1 cellular context compared by ENCODE assay signal in genomic region chr17:43384476-43384862, GRCh38.
A peak's percentile ranks its signal among the peaks of the same experiment; 100 is the strongest.
TF ChIP-seq lines count a peak whose summit lies in the region.

No MANE protein-coding gene starts in this region.

TF ChIP-seq in HepG2, 621 proteins besides CTCF, POLR2A, EP300 and RAD21 (continued from another document and continues in another):
- peak; percentile 98 for TF ChIP-seq HDAC2 (CRISPR knock-in tag; IDR thresholded peaks at IDR 0.05)
- TF ChIP-seq HNF1B (CRISPR knock-in tag; IDR thresholded peaks at IDR 0.05) = peak; percentile 92
- TF ChIP-seq ZFY (CRISPR knock-in tag; IDR thresholded peaks at IDR 0.05) = no peak
- no peak for TF ChIP-seq SALL2 (CRISPR knock-in tag; IDR thresholded peaks at IDR 0.05)
- peak; percentile 78 for TF ChIP-seq POLR2G (IDR thresholded peaks at IDR 0.05; ENCODE audit: low read depth, low read length)
- TF ChIP-seq ZNF180 (CRISPR knock-in tag; IDR thresholded peaks at IDR 0.05; ENCODE audit: borderline replicate concordance, low read depth) = no peak
- no peak for TF ChIP-seq ZNF660 (CRISPR knock-in tag; IDR thresholded peaks at IDR 0.05; ENCODE audit: borderline replicate concordance, low read depth)
- no peak for TF ChIP-seq ISX (CRISPR knock-in tag; conservative IDR thresholded peaks at IDR 0.05)
- 0 out of 2 replicates have a peak, but pooled peaks have one; percentile 19 for TF ChIP-seq MYNN (CRISPR knock-in tag; IDR thresholded peaks at IDR 0.05; ENCODE audit: low read depth)
- no peak for TF ChIP-seq MAFK (conservative IDR thresholded peaks at IDR 0.05 in 1 of 2, IDR thresholded peaks at IDR 0.05 in 1 of 2; ENCODE audit: low read length in 2 of 2)
- TF ChIP-seq FOSL1 (CRISPR knock-in tag; IDR thresholded peaks at IDR 0.05; ENCODE audit: borderline replicate concordance) = no peak
- TF ChIP-seq ZNF484 (CRISPR knock-in tag; IDR thresholded peaks at IDR 0.05; ENCODE audit: borderline replicate concordance, low read depth) = no peak
- TF ChIP-seq STAT5B (CRISPR knock-in tag; IDR thresholded peaks at IDR 0.05) = 0 out of 2 replicates have a peak, but pooled peaks have one; percentile 62
- TF ChIP-seq TAF15 (IDR thresholded peaks at IDR 0.05; ENCODE audit: low read depth, low read length, poor library complexity, severe bottlenecking) = no peak
- TF ChIP-seq BRCA1 (CRISPR knock-in tag; IDR thresholded peaks at IDR 0.05) = no peak
- TF ChIP-seq NR2C2 (CRISPR knock-in tag; IDR thresholded peaks at IDR 0.05; ENCODE audit: borderline replicate concordance) = peak; percentile 48; the same call in 1 of the 2 replicates
- no peak; the same call in 1 of the 2 replicates for TF ChIP-seq SNAPC5 (CRISPR knock-in tag; IDR thresholded peaks at IDR 0.05; ENCODE audit: borderline replicate concordance)
- no peak for TF ChIP-seq ZNF282 (IDR thresholded peaks at IDR 0.05; ENCODE audit: partially characterized antibody)
- no peak for TF ChIP-seq CREB1 (IDR thresholded peaks at IDR 0.05)
- peak; percentile 64; the same call in 1 of the 2 replicates for TF ChIP-seq CREB1 (CRISPR knock-in tag; IDR thresholded peaks at IDR 0.05)
- TF ChIP-seq SOX5 (CRISPR knock-in tag; IDR thresholded peaks at IDR 0.05; ENCODE audit: borderline replicate concordance) = peak; percentile 76
- TF ChIP-seq ZBTB20 (CRISPR knock-in tag; IDR thresholded peaks at IDR 0.05; ENCODE audit: borderline replicate concordance, low read depth) = peak; percentile 81; the same call in 1 of the 2 replicates
- no peak for TF ChIP-seq ZNF234 (CRISPR knock-in tag; conservative IDR thresholded peaks at IDR 0.05)
- TF ChIP-seq NONO (IDR thresholded peaks at IDR 0.05) = no peak
- peak; percentile 88 for TF ChIP-seq NONO (CRISPR knock-in tag; conservative IDR thresholded peaks at IDR 0.05)
- peak; percentile 74; the same call in 1 of the 2 replicates for TF ChIP-seq ZNF335 (CRISPR knock-in tag; IDR thresholded peaks at IDR 0.05)
- peak; percentile 93 for TF ChIP-seq ZBTB38 (CRISPR knock-in tag; IDR thresholded peaks at IDR 0.05)
- TF ChIP-seq ZNF124 (CRISPR knock-in tag; IDR thresholded peaks at IDR 0.05) = no peak; the same call in 1 of the 2 replicates
- TF ChIP-seq ZKSCAN8 (CRISPR knock-in tag; IDR thresholded peaks at IDR 0.05; ENCODE audit: borderline replicate concordance) = peak; percentile 68; the same call in 1 of the 2 replicates
- no peak for TF ChIP-seq PLSCR1 (CRISPR knock-in tag; IDR thresholded peaks at IDR 0.05; ENCODE audit: borderline replicate concordance)
- TF ChIP-seq SSRP1 (CRISPR knock-in tag; IDR thresholded peaks at IDR 0.05) = no peak
- no peak for TF ChIP-seq MAFF (IDR thresholded peaks at IDR 0.05; ENCODE audit: low read depth, low read length)
- TF ChIP-seq ZNF576 (CRISPR knock-in tag; IDR thresholded peaks at IDR 0.05) = no peak
- peak; percentile 61 for TF ChIP-seq ASH2L (IDR thresholded peaks at IDR 0.05; ENCODE audit: insufficient read length, low read depth, low read length)
- peak; percentile 29; the same call in 1 of the 2 replicates for TF ChIP-seq GATAD1 (CRISPR knock-in tag; IDR thresholded peaks at IDR 0.05)
- no peak for TF ChIP-seq EED (CRISPR knock-in tag; IDR thresholded peaks at IDR 0.05)
- TF ChIP-seq MYC (CRISPR knock-in tag; IDR thresholded peaks at IDR 0.05; ENCODE audit: borderline replicate concordance) = peak; percentile 94
- TF ChIP-seq ZNF207 (IDR thresholded peaks at IDR 0.05; ENCODE audit: borderline replicate concordance) = no peak
- TF ChIP-seq ZNF468 (CRISPR knock-in tag; IDR thresholded peaks at IDR 0.05) = no peak
- TF ChIP-seq ZNF34 (CRISPR knock-in tag; IDR thresholded peaks at IDR 0.05; ENCODE audit: borderline replicate concordance) = no peak
- no peak for TF ChIP-seq AGO1 (IDR thresholded peaks at IDR 0.05; ENCODE audit: low read depth, low read length, poor library complexity, severe bottlenecking)
- TF ChIP-seq HNRNPH1 (optimal IDR thresholded peaks at IDR 0.05; ENCODE audit: low read depth, low read length) = peak; percentile 38
- TF ChIP-seq ZNF615 (CRISPR knock-in tag; IDR thresholded peaks at IDR 0.05; ENCODE audit: borderline replicate concordance) = no peak
- TF ChIP-seq PTBP1 (IDR thresholded peaks at IDR 0.05; ENCODE audit: low read depth, low read length, poor library complexity, severe bottlenecking) = no peak
- TF ChIP-seq PBX3 (CRISPR knock-in tag; IDR thresholded peaks at IDR 0.05; ENCODE audit: borderline replicate concordance) = no peak
- peak; percentile 97 for TF ChIP-seq SNAPC2 (CRISPR knock-in tag; IDR thresholded peaks at IDR 0.05)
- no peak for TF ChIP-seq CC2D1A (CRISPR knock-in tag; IDR thresholded peaks at IDR 0.05)
- TF ChIP-seq ELK4 (CRISPR knock-in tag; IDR thresholded peaks at IDR 0.05; ENCODE audit: borderline replicate concordance) = no peak
- TF ChIP-seq BORCS8-MEF2B (CRISPR knock-in tag; IDR thresholded peaks at IDR 0.05) = peak; percentile 75; the same call in 1 of the 2 replicates
- 0 out of 2 replicates have a peak, but pooled peaks have one; percentile 70 for TF ChIP-seq ZNF264 (CRISPR knock-in tag; IDR thresholded peaks at IDR 0.05)
- TF ChIP-seq E2F5 (CRISPR knock-in tag; conservative IDR thresholded peaks at IDR 0.05) = no peak
- no peak for TF ChIP-seq ZNF530 (CRISPR knock-in tag; IDR thresholded peaks at IDR 0.05; ENCODE audit: low read depth)
- TF ChIP-seq ATAD3A (CRISPR knock-in tag; IDR thresholded peaks at IDR 0.05) = no peak
- no peak for TF ChIP-seq MTA3 (CRISPR knock-in tag; IDR thresholded peaks at IDR 0.05)
- TF ChIP-seq ZNF614 (CRISPR knock-in tag; IDR thresholded peaks at IDR 0.05; ENCODE audit: borderline replicate concordance) = peak; percentile 95
- peak; percentile 95 for TF ChIP-seq TARDBP (CRISPR knock-in tag; IDR thresholded peaks at IDR 0.05)
- TF ChIP-seq NR2F2 (IDR thresholded peaks at IDR 0.05; ENCODE audit: borderline replicate concordance, low read depth) = no peak; the same call in 1 of the 2 replicates
- no peak for TF ChIP-seq NKX3-1 (CRISPR knock-in tag; IDR thresholded peaks at IDR 0.05)
- no peak for TF ChIP-seq ZNF816 (CRISPR knock-in tag; IDR thresholded peaks at IDR 0.05; ENCODE audit: borderline replicate concordance)
- TF ChIP-seq ZBTB25 (CRISPR knock-in tag; IDR thresholded peaks at IDR 0.05) = no peak
- TF ChIP-seq ZFP91 (CRISPR knock-in tag; IDR thresholded peaks at IDR 0.05; ENCODE audit: borderline replicate concordance) = peak; percentile 80; the same call in 1 of the 2 replicates
- TF ChIP-seq FOXO4 (CRISPR knock-in tag; conservative IDR thresholded peaks at IDR 0.05) = no peak
- TF ChIP-seq NFIB (CRISPR knock-in tag; IDR thresholded peaks at IDR 0.05; ENCODE audit: borderline replicate concordance) = no peak
- peak; percentile 11; the same call in 1 of the 2 replicates for TF ChIP-seq NFIC (IDR thresholded peaks at IDR 0.05; ENCODE audit: low read length)
- TF ChIP-seq MTA1 (CRISPR knock-in tag; IDR thresholded peaks at IDR 0.05; ENCODE audit: borderline replicate concordance) = peak; percentile 98
- 0 out of 2 replicates have a peak, but pooled peaks have one; percentile 44 for TF ChIP-seq RNF219 (CRISPR knock-in tag; IDR thresholded peaks at IDR 0.05)
- no peak for TF ChIP-seq NFE2L2 (IDR thresholded peaks at IDR 0.05; ENCODE audit: low read length)
